ENCODE assay signal across 2 cellular contexts in the genomic region with DNA sequence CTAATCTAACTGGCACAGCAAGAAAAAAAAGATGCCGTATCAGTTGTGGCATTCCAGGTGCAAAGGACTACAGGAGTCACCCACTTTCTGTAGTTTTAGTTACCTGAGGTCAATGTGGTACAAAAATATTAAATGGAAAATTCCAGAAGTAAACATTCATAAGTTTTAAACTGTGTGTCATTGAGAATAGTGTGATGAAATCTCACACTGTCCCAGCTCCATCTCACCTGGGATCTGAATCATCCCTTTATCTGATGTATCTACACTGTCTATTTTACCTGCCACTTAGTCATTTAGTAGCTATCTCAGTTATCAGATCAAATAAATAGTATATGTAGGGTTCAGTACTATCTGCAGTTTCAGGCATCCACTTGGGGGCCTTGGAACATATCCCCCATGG.
A peak's percentile ranks its signal among the peaks of the same experiment; 100 is the strongest.
TF ChIP-seq lines count a peak whose summit lies in the region.

No MANE protein-coding gene starts in this region.

TF ChIP-seq in HCT116, 20 proteins besides CTCF, POLR2A, EP300 and RAD21:
- TF ChIP-seq, protein P1, sequence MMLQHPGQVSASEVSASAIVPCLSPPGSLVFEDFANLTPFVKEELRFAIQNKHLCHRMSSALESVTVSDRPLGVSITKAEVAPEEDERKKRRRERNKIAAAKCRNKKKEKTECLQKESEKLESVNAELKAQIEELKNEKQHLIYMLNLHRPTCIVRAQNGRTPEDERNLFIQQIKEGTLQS (IDR thresholded peaks at IDR 0.05) = no peak
- TF ChIP-seq MAX (IDR thresholded peaks at IDR 0.05) (no peak), SP1 (IDR thresholded peaks at IDR 0.05; ENCODE audit: low read depth) (0 out of 2 replicates have a peak, but pooled peaks have one; percentile 13), CEBPB (IDR thresholded peaks at IDR 0.05; ENCODE audit: low read depth) (peak; percentile 47), SRF (IDR thresholded peaks at IDR 0.05; ENCODE audit: low read depth) (no peak), FOSL1 (IDR thresholded peaks at IDR 0.05; ENCODE audit: low read depth) (0 out of 2 replicates have a peak, but pooled peaks have one; percentile 14)

TF ChIP-seq in HepG2, 621 proteins besides CTCF, POLR2A, EP300 and RAD21:
- TF ChIP-seq FOSL2 (CRISPR knock-in tag; IDR thresholded peaks at IDR 0.05) (peak; percentile 16; the same call in 1 of the 2 replicates), U2AF2 (IDR thresholded peaks at IDR 0.05; ENCODE audit: low read depth, low read length) (no peak), FIP1L1 (IDR thresholded peaks at IDR 0.05; ENCODE audit: borderline replicate concordance, insufficient read depth, low read depth, low read length) (no peak)
